14 cellular contexts compared by ENCODE assay signal in the genomic region with DNA sequence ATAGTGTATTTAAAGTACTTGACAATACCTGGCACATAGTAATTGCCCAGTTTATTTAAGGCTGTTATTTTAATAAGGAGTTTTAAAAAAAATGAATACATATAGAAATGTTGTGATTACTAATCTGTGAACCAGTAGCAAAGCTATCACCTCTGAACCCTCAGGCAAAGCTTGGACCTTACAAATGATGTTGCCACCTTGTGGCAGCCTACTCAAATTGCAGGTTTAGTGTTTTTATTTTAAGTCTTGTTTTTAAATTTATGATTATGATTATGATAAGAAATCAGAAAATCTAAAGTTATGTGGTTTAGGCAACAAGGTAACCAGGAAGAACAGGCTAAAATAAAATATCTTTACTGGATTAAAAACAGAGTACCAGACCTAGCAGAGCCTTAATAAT. TPM values are rescaled to one million over a fixed set of nuclear protein-coding genes. Genes with fewer than 3 reads are reported as not detected.
A peak's percentile ranks its signal among the peaks of the same experiment; 100 is the strongest.
DNase-seq lines count a peak whose midpoint lies in the region; ATAC-seq, FAIRE-seq and TF ChIP-seq lines count a peak whose summit lies in the region.
"Had no signal": no experiment of that assay in that cellular context is flagged by ENCODE, and none has a peak within 500 bp of the region (broad histone marks: within the 10 kb centered on the region; RNA-seq: fewer than 3 reads in every experiment).

No MANE protein-coding gene starts in this region.

- H3K4ac ChIP-seq in IMR-90 (ENCODE audit: low read depth, low read length), result no peak overlapping the region
- H3K4ac ChIP-seq in mesenchymal stem cell (ENCODE audit: low read depth in 1 of 2, low read length in 2 of 2), result no peak overlapping the region

- no peak overlapping the region for H2AK9ac ChIP-seq in IMR-90 (replicated peaks; ENCODE audit: low read depth, low read length, poor library complexity)

- H3K79me1 ChIP-seq in IMR-90 (ENCODE audit: low read depth in 1 of 2, low read length in 2 of 2) (no peaks in the 10 kb centered on the region), mesenchymal stem cell (replicated peaks; ENCODE audit: low read length, poor library complexity, severe bottlenecking) (peaks cover 26% of the 10 kb centered on the region)

- FAIRE-seq in TTC549 (lab: Jason Lieb, UNC), result peak; percentile 49

- POLR2A ChIA-PET in IMR-90 (lab: Charles Lee; ENCODE audit: unreplicated experiment), result no interaction called here

- in situ Hi-C loops in IMR-90 (cut with MboI; ENCODE audit: low sequenced_read_pairs), result no loop called here

- no peak for TF ChIP-seq POLR2A in IMR-90 (IDR thresholded peaks at IDR 0.05; ENCODE audit: low read depth, low read length)

- no peak for TF ChIP-seq RAD21 in IMR-90 (IDR thresholded peaks at IDR 0.05; ENCODE audit: low read length)

- no peaks in the 10 kb centered on the region for H3K27me3 ChIP-seq in DND-41 (ENCODE audit: insufficient read depth, low read length, poor library complexity)
- peaks cover 27% of the 10 kb centered on the region for H3K27me3 ChIP-seq in IMR-90 (ENCODE audit: control insufficient read depth, insufficient read depth, low read length)
- H3K27me3 ChIP-seq in lower lobe of right lung (ENCODE audit: low read depth), result no peaks in the 10 kb centered on the region
- no peaks in the 10 kb centered on the region for H3K27me3 ChIP-seq in mesenchymal stem cell (ENCODE audit: control insufficient read depth in 1 of 2, insufficient read depth in 1 of 2, low read length in 2 of 2)

- intact Hi-C loops in IMR-90 (cut with micrococcal nuclease), result no loop called here
- intact Hi-C loops in lower lobe of right lung (cut with DNase I), result no loop called here

- no TSS peak for BruUV-seq in IMR-90 (replicated peaks; lab: Mats Ljungman, UMichigan)

- H3K79me2 ChIP-seq in DND-41 (ENCODE audit: insufficient read depth, low read length), result peaks cover 11% of the 10 kb centered on the region; the same call in 1 of the 2 replicates

- H3K36me3 ChIP-seq in DND-41 (ENCODE audit: insufficient read depth, low read length), result 0 out of 2 replicates have a peak, but pooled peaks cover 2% of the 10 kb centered on the region
- H3K36me3 ChIP-seq in IMR-90 (ENCODE audit: control insufficient read depth, insufficient read depth, low read length), result no peaks in the 10 kb centered on the region
- no peaks in the 10 kb centered on the region for H3K36me3 ChIP-seq in lower lobe of right lung
- H3K36me3 ChIP-seq in mesenchymal stem cell (ENCODE audit: control insufficient read depth in 1 of 2, insufficient read depth in 2 of 2, low read depth in 1 of 2, low read length in 2 of 2), result peaks cover 0 to 7% of the 10 kb centered on the region in 2 experiments

- H2BK15ac ChIP-seq in IMR-90 (ENCODE audit: low read depth, low read length) (no peak overlapping the region), mesenchymal stem cell (ENCODE audit: low read depth, poor library complexity, severe bottlenecking) (no peak overlapping the region)

- DNase-seq in DND-41 (no peak), IMR-90 (no peak), lower lobe of right lung (no peak), NCI-H2196 treated with DMSO at 0.1 percent for 48 hours (lab: John Stamatoyannopoulos, UW; ENCODE audit: unreplicated experiment) (no peak), mesenchymal stem cell (no peak), kidney glomerular epithelial cell (lab: John Stamatoyannopoulos, UW) (no peak)
- DNase-seq: central memory CD4-positive, alpha-beta T cell; GDM1; naive thymus-derived CD4-positive, alpha-beta T cell; NCI-H1105 treated with DMSO at 0.1 percent for 48 hours; stimulated activated CD4-positive, alpha-beta T cell treated with anti-CD3 and anti-CD28 coated beads, Interleukin-4, amount 100 ng/mL, for 1 hour had no signal

- H2BK12ac ChIP-seq in mesenchymal stem cell (ENCODE audit: low read length in 2 of 2), result no peak overlapping the region

- H3K56ac ChIP-seq in IMR-90 (ENCODE audit: extremely low read depth, insufficient read depth, low read length), result no peak overlapping the region

- no peak overlapping the region for H3K9ac ChIP-seq in DND-41 (ENCODE audit: low read depth, low read length)
- H3K9ac ChIP-seq in IMR-90 (ENCODE audit: low read depth, low read length), result no peak overlapping the region
- no peak overlapping the region for H3K9ac ChIP-seq in mesenchymal stem cell (ENCODE audit: low read length)

- H4K91ac ChIP-seq in IMR-90 (ENCODE audit: insufficient read depth, low read depth, low read length) (no peak overlapping the region), mesenchymal stem cell (ENCODE audit: low read length) (no peak overlapping the region)

- no peak overlapping the region for H3K4me3 ChIP-seq in DND-41 (ENCODE audit: low read depth in 1 of 2, low read length in 2 of 2)
- no peak overlapping the region for H3K4me3 ChIP-seq in IMR-90 (ENCODE audit: insufficient read depth, low read depth, low read length)
- no peak overlapping the region for H3K4me3 ChIP-seq in lower lobe of right lung
- H3K4me3 ChIP-seq in mesenchymal stem cell (ENCODE audit: insufficient read depth in 1 of 2, low read depth in 1 of 2, low read length in 2 of 2), result no peak overlapping the region
- H3K4me3 ChIP-seq: SK-N-MC had no signal

- H2AK5ac ChIP-seq in IMR-90 (ENCODE audit: low read depth, low read length) (no peak overlapping the region), mesenchymal stem cell (ENCODE audit: low read length, severe bottlenecking) (no peak overlapping the region)

- dilution Hi-C loops in IMR-90 (cut with HindIII; ENCODE audit: low sequenced_read_pairs, unreplicated experiment), result no loop called here

- TF ChIP-seq CTCF in DND-41 (IDR thresholded peaks at IDR 0.05; ENCODE audit: borderline replicate concordance, extremely low read depth, low read length, poor library complexity, severe bottlenecking) (peak; percentile 58), IMR-90 (conservative IDR thresholded peaks at IDR 0.05; ENCODE audit: low read depth, low read length) (0 out of 2 replicates have a peak, but pooled peaks have one; percentile 2), lower lobe of right lung (IDR thresholded peaks at IDR 0.05) (peak; percentile 21)

- H2BK120ac ChIP-seq in IMR-90 (ENCODE audit: low read depth, low read length) (no peak overlapping the region), mesenchymal stem cell (ENCODE audit: low read depth, low read length) (no peak overlapping the region)

- H3K4me1 ChIP-seq in DND-41 (ENCODE audit: insufficient read depth, low read length) (no peaks in the 10 kb centered on the region), IMR-90 (ENCODE audit: control insufficient read depth, insufficient read depth, low read length) (no peaks in the 10 kb centered on the region), lower lobe of right lung (no peaks in the 10 kb centered on the region), mesenchymal stem cell (ENCODE audit: control insufficient read depth, insufficient read depth, low read depth, low read length) (peaks cover 12% of the 10 kb centered on the region)

- no peak overlapping the region for H2BK5ac ChIP-seq in IMR-90 (ENCODE audit: low read depth, low read length, poor library complexity, severe bottlenecking)
- no peak overlapping the region for H2BK5ac ChIP-seq in mesenchymal stem cell (ENCODE audit: low read depth, low read length, poor library complexity, severe bottlenecking)

- H3K4me2 ChIP-seq in DND-41 (ENCODE audit: insufficient read depth, low read length) (no peak overlapping the region), IMR-90 (ENCODE audit: low read depth, low read length) (no peak overlapping the region), mesenchymal stem cell (ENCODE audit: low read length, poor library complexity, severe bottlenecking) (no peak overlapping the region)

- no peak overlapping the region for H3K27ac ChIP-seq in DND-41 (ENCODE audit: low read length)
- no peak overlapping the region for H3K27ac ChIP-seq in IMR-90 (ENCODE audit: insufficient read depth, low read length)
- H3K27ac ChIP-seq in lower lobe of right lung, result no peak overlapping the region
- H3K27ac ChIP-seq in mesenchymal stem cell (ENCODE audit: low read length, poor library complexity, severe bottlenecking), result no peak overlapping the region
- H3K27ac ChIP-seq: SK-N-MC had no signal

- H3K18ac ChIP-seq in IMR-90 (ENCODE audit: low read depth, low read length) (no peak overlapping the region), mesenchymal stem cell (ENCODE audit: low read depth in 1 of 2, low read length in 2 of 2) (no peak overlapping the region)

- H3K14ac ChIP-seq in IMR-90 (replicated peaks; ENCODE audit: low read depth, low read length), result no peak overlapping the region
- no peak overlapping the region for H3K14ac ChIP-seq in mesenchymal stem cell (ENCODE audit: low read length in 2 of 2)

- no peak overlapping the region for H3K23ac ChIP-seq in IMR-90 (ENCODE audit: low read depth, low read length)
- H3K23ac ChIP-seq in mesenchymal stem cell (ENCODE audit: low read length in 2 of 2), result no peak overlapping the region

- H3K9me3 ChIP-seq in DND-41 (ENCODE audit: insufficient read depth, low read length, severe bottlenecking) (peaks cover 2% of the 10 kb centered on the region), IMR-90 (ENCODE audit: control insufficient read depth, insufficient read depth, low read length) (peaks cover 12% of the 10 kb centered on the region), lower lobe of right lung (peaks cover 10% of the 10 kb centered on the region), mesenchymal stem cell (ENCODE audit: control insufficient read depth, low read length) (no peaks in the 10 kb centered on the region)

- ATAC-seq in DND-41 (ENCODE audit: insufficient read depth, low read depth), result no peak
- no peak for ATAC-seq in IMR-90 (ENCODE audit: low read depth)
- no peak for ATAC-seq in lower lobe of right lung
- no peak for ATAC-seq in HG02970 (IDR thresholded peaks at IDR 0.05; ENCODE audit: low FRiP score, unreplicated experiment)
- ATAC-seq: naive thymus-derived CD4-positive, alpha-beta T cell had no signal

- CTCF ChIA-PET in IMR-90 (lab: Yijun Ruan, JAX), result no interaction called here

- H2AFZ ChIP-seq in DND-41 (ENCODE audit: low read depth, low read length), result no peak overlapping the region
- H2AFZ ChIP-seq in IMR-90 (replicated peaks; ENCODE audit: low read length, poor library complexity), result no peak overlapping the region
- no peak overlapping the region for H2AFZ ChIP-seq in mesenchymal stem cell (ENCODE audit: low read depth, low read length)

- no peaks in the 10 kb centered on the region for H3K9me1 ChIP-seq in IMR-90 (ENCODE audit: insufficient read depth, low read length)

- no peak overlapping the region for H2BK20ac ChIP-seq in IMR-90 (ENCODE audit: low read depth, low read length)

- H4K8ac ChIP-seq in IMR-90 (ENCODE audit: low read depth in 2 of 2, low read length in 2 of 2) (no peak overlapping the region), mesenchymal stem cell (ENCODE audit: low read length) (no peak overlapping the region)

- no peak overlapping the region for H4K5ac ChIP-seq in IMR-90 (ENCODE audit: low read depth, low read length)

- H4K20me1 ChIP-seq in DND-41 (ENCODE audit: insufficient read depth, low read length), result peaks cover 33% of the 10 kb centered on the region; the same call in 1 of the 2 replicates
- H4K20me1 ChIP-seq in IMR-90 (ENCODE audit: insufficient read depth, low read length), result no peaks in the 10 kb centered on the region

RNA-seq across cellular contexts. Expression of gene PPARGC1B, which starts 35.8 kb away (rescaled TPM):
- total RNA-seq in IMR-90 (2012; rRNA removed), result under 0.01 and 0.18 TPM in 2 replicates
- polyA plus RNA-seq in IMR-90 (2012; rRNA removed), result 0.10 and 0.27 TPM in 2 replicates
- 0.05 and 0.09 TPM in 2 replicates for polyA plus RNA-seq in IMR-90 (2012; cell fraction: cytosol; rRNA removed)
- polyA plus RNA-seq in IMR-90 (2012; cell fraction: nucleus; rRNA removed; ENCODE audit: low replicate concordance), result 0.31 and 0.37 TPM in 2 replicates
- 12.5 TPM for total RNA-seq in lower lobe of right lung
- 1.9 TPM for polyA plus RNA-seq in mesenchymal stem cell (2013, experiment 1 of 2)
- 2.4 TPM for polyA plus RNA-seq in mesenchymal stem cell (2013, experiment 2 of 2)

Comparison
In these comparisons a context has a peak if more than half of its experiments do, and no peak if none do; other contexts are left out.
1. CTCF ChIP-seq: peak in every context shown above with its lines; median percentile 58 in DND-41; 21 in lower lobe of right lung; 2 in IMR-90.
2. RNA of gene PPARGC1B, which starts 35.8 kb away (total RNA-seq): 12.5 TPM in lower lobe of right lung (single experiment); under 0.01 to 0.18 TPM in IMR-90; every median in the first group is over 10 times any median in the second.